16 cellular contexts compared by ENCODE assay signal in the genomic region with DNA sequence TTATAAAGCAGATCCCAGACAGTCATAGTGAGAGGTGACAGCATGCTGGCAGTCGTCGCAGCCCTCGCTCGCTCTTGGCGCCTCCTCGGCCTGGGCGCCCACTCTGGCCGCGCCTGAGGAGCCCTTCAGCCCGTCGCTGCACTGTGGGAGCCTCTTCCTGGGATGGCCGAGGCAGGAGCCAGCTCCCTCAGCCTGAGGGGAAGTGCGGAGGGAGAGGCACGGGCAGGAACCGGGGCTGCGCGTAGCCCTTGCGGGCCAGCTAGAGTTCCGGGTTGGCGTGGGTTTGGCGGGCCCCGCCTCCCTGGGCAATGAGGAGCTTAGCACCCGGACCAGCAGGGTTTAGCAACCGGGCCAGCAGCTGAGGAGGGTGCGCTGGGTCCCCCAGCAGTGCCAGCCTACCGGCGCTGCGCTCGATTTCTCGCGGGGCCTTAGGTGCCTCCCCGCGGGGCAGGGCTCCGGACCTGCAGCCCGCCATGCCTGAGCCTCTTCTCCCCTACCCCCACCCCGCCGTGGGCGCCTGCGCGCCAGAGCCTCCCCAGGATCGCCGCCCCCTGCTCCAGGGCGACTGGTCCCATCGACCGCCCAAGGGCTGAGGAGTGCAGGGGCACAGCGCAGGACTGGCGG.
"Had no signal": no experiment of that assay in that cellular context is flagged by ENCODE, and none has a peak within 500 bp of the region (broad histone marks: within the 10 kb centered on the region; RNA-seq: fewer than 3 reads in every experiment).

No MANE protein-coding gene starts in this region.

- H3K4me1 ChIP-seq: parathyroid adenoma, uterus had no signal

- H2AFZ ChIP-seq: parathyroid adenoma had no signal

- H3K9me3 ChIP-seq: mucosa of descending colon, SK-N-SH, uterus had no signal

- H3K27ac Mint-ChIP-seq: activated naive CD4-positive, alpha-beta T cell treated with anti-CD3 and anti-CD28 coated beads, Interleukin-2, amount 50 U/mL, for 72 hours had no signal

- H3K27ac ChIP-seq: dorsolateral prefrontal cortex, parathyroid adenoma, uterus had no signal

- H3K9ac ChIP-seq: parathyroid adenoma, SK-N-SH had no signal

- H3K27me3 ChIP-seq: dorsolateral prefrontal cortex, uterus had no signal

- H3K4me2 ChIP-seq: SK-N-SH had no signal

- H3K27me3 Mint-ChIP-seq: T-cell had no signal

- H3K36me3 ChIP-seq: uterus had no signal

- ATAC-seq: activated naive CD4-positive, alpha-beta T cell treated with anti-CD3 and anti-CD28 coated beads, Interleukin-2, amount 50 U/mL, for 72 hours; left lobe of liver; mucosa of descending colon; naive thymus-derived CD4-positive, alpha-beta T cell had no signal

- H3K36me3 Mint-ChIP-seq: naive thymus-derived CD4-positive, alpha-beta T cell; T-cell had no signal

- DNase-seq: activated CD4-positive, CD25-positive, alpha-beta regulatory T cell treated with anti-CD3 and anti-CD28 coated beads, Interleukin-2, amount 50 U/mL, for 72 hours; activated effector memory CD4-positive, alpha-beta T cell treated with Interleukin-2 at 50 U/mL for 16 hours; amniotic stem cell; dorsolateral prefrontal cortex; mucosa of descending colon; retina; SK-N-SH; stimulated activated CD4-positive, alpha-beta T cell treated with anti-CD3 and anti-CD28 coated beads, Interleukin-15, amount 100 ng/mL, for 24 hours; stimulated activated CD4-positive, alpha-beta T cell treated with anti-CD3 and anti-CD28 coated beads, Interleukin-4, amount 100 ng/mL, for 1 hour; T1000; uterus had no signal

- H3K9me3 Mint-ChIP-seq: T-cell had no signal

- H3K4me3 ChIP-seq: dorsolateral prefrontal cortex, mucosa of descending colon, uterus had no signal
